In genomic region chr13:21717817-21718216, GRCh38 we compare ENCODE assay signal across 27 cellular contexts. TPM values are rescaled to one million over a fixed set of nuclear protein-coding genes. Genes with fewer than 3 reads are reported as not detected.
A peak's percentile ranks its signal among the peaks of the same experiment; 100 is the strongest.
DNase-seq lines count a peak whose midpoint lies in the region; ATAC-seq, FAIRE-seq and TF ChIP-seq lines count a peak whose summit lies in the region.
"Had no signal": no experiment of that assay in that cellular context is flagged by ENCODE, and none has a peak within 500 bp of the region (broad histone marks: within the 10 kb centered on the region; RNA-seq: fewer than 3 reads in every experiment).

No MANE protein-coding gene starts in this region.

- no peak for TF ChIP-seq CTCF in keratinocyte (optimal IDR thresholded peaks at IDR 0.05 in 1 of 3, IDR thresholded peaks at IDR 0.05 in 1 of 3, conservative IDR thresholded peaks at IDR 0.05 in 1 of 3; ENCODE audit: extremely low read depth in 1 of 3, insufficient read depth in 2 of 3, low read length in 3 of 3)
- no peak for TF ChIP-seq CTCF in testis (IDR thresholded peaks at IDR 0.05)
- no peak for TF ChIP-seq CTCF in HFFc6 (IDR thresholded peaks at IDR 0.05)

- intact Hi-C loops in testis (cut with DNase I; ENCODE audit: low total_unique reads) (no loop called here), sciatic nerve (cut with DNase I) (no loop called here)

- WGBS in testis, 2 donors = 50 to 58% methylated on average over 4 of the region's 4 CpGs

- no peak overlapping the region for H3K27ac Mint-ChIP-seq in HFFc6
- H3K27ac Mint-ChIP-seq: activated CD4-positive, alpha-beta memory T cell treated with anti-CD3 and anti-CD28 coated beads, Interleukin-2, amount 10 ng/mL, durations not matched to agents 7 days and 5 days had no signal

- no peak overlapping the region for H3K4me3 Mint-ChIP-seq in HFFc6
- H3K4me3 Mint-ChIP-seq: activated CD4-positive, alpha-beta memory T cell treated with anti-CD3 and anti-CD28 coated beads, Interleukin-2, amount 10 ng/mL, durations not matched to agents 7 days and 5 days had no signal

- no peaks in the 10 kb centered on the region for H4K20me1 ChIP-seq in keratinocyte (ENCODE audit: control insufficient read depth, extremely low read depth, insufficient read depth, low read length)

- no peak overlapping the region for H3K9ac ChIP-seq in keratinocyte (ENCODE audit: control insufficient read depth, extremely low read depth, insufficient read depth, low read length)

- H3K79me2 ChIP-seq in keratinocyte (ENCODE audit: control insufficient read depth, insufficient read depth, low read length) = no peaks in the 10 kb centered on the region

- H3K9me1 ChIP-seq in keratinocyte (ENCODE audit: control insufficient read depth, extremely low read depth, insufficient read depth, low read length) = no peaks in the 10 kb centered on the region

- H3K4me1 Mint-ChIP-seq in HFFc6 (ENCODE audit: low read depth) = no peaks in the 10 kb centered on the region
- H3K4me1 Mint-ChIP-seq: activated CD4-positive, alpha-beta memory T cell treated with anti-CD3 and anti-CD28 coated beads, Interleukin-2, amount 10 ng/mL, durations not matched to agents 7 days and 5 days had no signal

- no peaks in the 10 kb centered on the region for H3K36me3 ChIP-seq in keratinocyte (ENCODE audit: control insufficient read depth in 2 of 2, extremely low read depth in 1 of 2, insufficient read depth in 2 of 2, low read length in 2 of 2)
- H3K36me3 ChIP-seq in testis (ENCODE audit: low read depth, missing control alignments) = no peaks in the 10 kb centered on the region
- H3K36me3 ChIP-seq: adrenal gland, thyroid gland had no signal

- H3K27me3 Mint-ChIP-seq in HFFc6 (ENCODE audit: insufficient read depth) = 0 out of 2 replicates have a peak, but pooled peaks cover 1% of the 10 kb centered on the region

- no peak for TF ChIP-seq POLR2A in testis (IDR thresholded peaks at IDR 0.05)

- no peak for ATAC-seq in sciatic nerve
- ATAC-seq: left lobe of liver, mucosa of descending colon, psoas muscle had no signal

- dilution Hi-C loops in keratinocyte (cut with MboI; ENCODE audit: extremely low pct_ligation_motif_present, low sequenced_read_pairs) = no loop called here

- H3K9me3 ChIP-seq in keratinocyte (ENCODE audit: control insufficient read depth, low read depth, low read length) (no peaks in the 10 kb centered on the region), testis (no peaks in the 10 kb centered on the region)
- H3K9me3 ChIP-seq: adrenal gland, mucosa of descending colon, psoas muscle, thyroid gland had no signal

- peak; percentile 69 for FAIRE-seq in keratinocyte (lab: Jason Lieb, UNC)
- no peak for FAIRE-seq in urothelium cell line (lab: Jason Lieb, UNC)
- FAIRE-seq: endothelial cell of umbilical vein, small intestine had no signal

- peak overlapping the region; percentile 22 for H3K4me2 ChIP-seq in keratinocyte (ENCODE audit: control insufficient read depth, extremely low read depth, insufficient read depth, low read depth, low read length)

- no peak overlapping the region for H3K4me3 ChIP-seq in keratinocyte (ENCODE audit: control insufficient read depth in 2 of 3, extremely low read depth in 1 of 3, insufficient read depth in 2 of 3, low read depth in 1 of 3, low read length in 3 of 3)
- no peak overlapping the region for H3K4me3 ChIP-seq in testis
- H3K4me3 ChIP-seq: adrenal gland, mucosa of descending colon, psoas muscle, thyroid gland had no signal

- no peaks in the 10 kb centered on the region for H3K27me3 ChIP-seq in keratinocyte (ENCODE audit: control insufficient read depth, extremely low read depth, insufficient read depth, low read length)
- H3K27me3 ChIP-seq in testis = no peaks in the 10 kb centered on the region
- H3K27me3 ChIP-seq: adrenal gland, thyroid gland had no signal

- H3K27ac ChIP-seq in keratinocyte (ENCODE audit: control insufficient read depth, insufficient read depth, low read length) = no peak overlapping the region
- H3K27ac ChIP-seq in testis = no peak overlapping the region
- H3K27ac ChIP-seq: adrenal gland, psoas muscle, thyroid gland had no signal

- H3K36me3 Mint-ChIP-seq in HFFc6 (ENCODE audit: low read depth) = no peaks in the 10 kb centered on the region

- peak; percentile 1 for DNase-seq in HPDE6-E6E7 (ENCODE audit: extremely low spot score)
- peak; percentile 77 for DNase-seq in astrocyte of the hippocampus (ENCODE audit: low read depth, low spot score)
- DNase-seq in keratinocyte (ENCODE audit: low read depth, low spot score) = peak; percentile 21
- DNase-seq in urothelium cell line (ENCODE audit: low spot score) = peak; percentile 52
- no peak for DNase-seq in testis
- no peak for DNase-seq in sciatic nerve (ENCODE audit: low spot score)
- DNase-seq in HFFc6 = no peak
- DNase-seq: activated CD4-positive, alpha-beta memory T cell treated with anti-CD3 and anti-CD28 coated beads, Interleukin-2, amount 10 ng/mL, durations not matched to agents 7 days and 5 days; activated gamma-delta T cell; activated T-cell treated with anti-CD3 and anti-CD28 coated beads for 4 hours; adrenal gland; COR-L47; DND-41; hippocampal formation; KG1; mucosa of descending colon; NCI-H1930; psoas muscle; small intestine; stimulated activated CD4-positive, alpha-beta T cell treated with anti-CD3 and anti-CD28 coated beads, Interleukin-2, amount 100 ng/mL, for 48 hours; stimulated activated naive CD4-positive, alpha-beta T cell treated with Interleukin-2 at 50 U/mL for 16 hours; T1000 had no signal

- peak overlapping the region; percentile 50 for H2AFZ ChIP-seq in keratinocyte (ENCODE audit: control insufficient read depth, low read length)

- H3K9me3 Mint-ChIP-seq in HFFc6 = no peaks in the 10 kb centered on the region; the same call in 1 of the 2 replicates
- H3K9me3 Mint-ChIP-seq: activated CD4-positive, alpha-beta memory T cell treated with anti-CD3 and anti-CD28 coated beads, Interleukin-2, amount 10 ng/mL, durations not matched to agents 7 days and 5 days had no signal

- peaks cover 11% of the 10 kb centered on the region for H3K4me1 ChIP-seq in keratinocyte (ENCODE audit: control insufficient read depth, extremely low read depth, insufficient read depth, low read length)
- H3K4me1 ChIP-seq in testis = no peaks in the 10 kb centered on the region
- H3K4me1 ChIP-seq: adrenal gland, psoas muscle, thyroid gland had no signal

RNA-seq across cellular contexts. Expression of gene FGF9, which starts 46.9 kb away (rescaled TPM):
- 0.06 TPM in 1 of 3 replicates, not detected in the others for polyA plus RNA-seq in keratinocyte
- not detected for polyA plus RNA-seq in keratinocyte (2011; ENCODE audit: low read depth)
- not detected in 2 replicates for polyA plus RNA-seq in keratinocyte (2011; cell fraction: cytosol; rRNA removed)
- polyA plus RNA-seq in keratinocyte (2011; cell fraction: nucleus; rRNA removed) = 0.05 TPM in 1 of 2 replicates, not detected in the other
- 0.23 TPM in 1 of 2 replicates, not detected in the other for polyA plus RNA-seq in keratinocyte (2012; ENCODE audit: low replicate concordance)
- polyA minus RNA-seq in keratinocyte = not detected in 3 replicates
- polyA minus RNA-seq in keratinocyte (2011; cell fraction: cytosol; rRNA and poly(A)+ RNA removed) = not detected
- not detected in 2 replicates for polyA minus RNA-seq in keratinocyte (2011; cell fraction: nucleus; rRNA and poly(A)+ RNA removed)
- total RNA-seq in testis = 1 to 10 TPM in 1 of 2 donors, under 1 TPM in 1; 0.79 to 1.5 TPM
- 4.3 TPM for polyA plus RNA-seq in testis (ENCODE audit: insufficient read depth, low read depth, low replicate concordance)
- total RNA-seq in sciatic nerve = 2.1 TPM
- not detected for total RNA-seq in HFFc6 (2021; fragmentation: NEBNext Ultra II Directional; extraction: Animal tissue kit (Norgen Biotek cat#: 25700))
- total RNA-seq: endothelial cell of umbilical vein, left lobe of liver, NCI-H460, RPMI7951 had no signal
- polyA plus RNA-seq: endothelial cell of umbilical vein had no signal

Comparison
In these comparisons a context has a peak if more than half of its experiments do, and no peak if none do; other contexts are left out.
1. DNase-seq: peak in HPDE6-E6E7 (single experiment), astrocyte of the hippocampus (single experiment), keratinocyte (single experiment) and urothelium cell line (single experiment); none in testis (single experiment), sciatic nerve (single experiment) and HFFc6 (single experiment).